In the genomic region with DNA sequence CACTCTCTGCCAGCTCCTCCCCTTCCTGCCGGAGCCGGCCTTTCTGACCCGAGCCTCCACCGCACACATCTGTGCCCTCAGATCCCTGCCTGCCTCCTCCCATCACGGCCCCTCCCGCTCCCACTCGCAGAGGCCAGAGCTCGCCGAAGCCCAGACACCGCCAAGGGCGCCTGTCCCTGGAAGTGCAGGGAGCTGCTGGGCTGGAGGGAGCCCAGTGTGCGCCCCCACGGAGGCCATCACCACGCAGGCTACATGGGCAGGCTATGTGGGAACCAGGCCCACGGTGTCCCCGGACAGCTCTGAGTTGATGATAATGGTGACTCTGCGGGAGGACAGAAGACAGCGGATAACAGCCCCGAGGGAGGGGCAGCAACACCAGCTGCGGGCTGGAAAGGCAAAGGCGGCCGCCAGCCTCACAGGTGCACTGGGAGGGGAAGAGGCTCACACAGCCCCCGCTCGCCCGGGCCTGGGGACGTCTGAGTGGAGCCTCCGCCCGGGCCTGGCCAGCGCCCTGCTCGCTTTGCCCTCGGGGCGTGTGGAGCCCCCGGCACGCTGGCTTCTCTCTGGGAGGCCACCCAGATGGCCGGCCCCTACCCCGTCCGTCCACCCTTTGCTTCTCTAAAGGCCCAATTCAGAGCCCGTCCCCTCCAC, we compare ENCODE assay signal across 22 cellular contexts.
DNase-seq lines count a peak whose midpoint lies in the region; TF ChIP-seq lines count a peak whose summit lies in the region.
"Had no signal": no experiment of that assay in that cellular context is flagged by ENCODE, and none has a peak within 500 bp of the region (broad histone marks: within the 10 kb centered on the region; RNA-seq: fewer than 3 reads in every experiment).

No MANE protein-coding gene starts in this region.

- DNase-seq in activated CD4-positive, alpha-beta memory T cell treated with anti-CD3 and anti-CD28 coated beads for 36 hours = peak; percentile 4
- no peak for DNase-seq in activated CD4-positive, alpha-beta memory T cell treated with anti-CD3 and anti-CD28 coated beads, Interleukin-2, amount 10 ng/mL, durations not matched to agents 7 days and 5 days
- DNase-seq in RPMI8226 = peak; percentile 47
- peak; percentile 85 for DNase-seq in mesenteric fat pad (ENCODE audit: low spot score)
- no peak for DNase-seq in medulla oblongata (ENCODE audit: extremely low spot score)
- no peak for DNase-seq in HEK293T (ENCODE audit: extremely low spot score)
- no peak for DNase-seq in activated CD4-positive, alpha-beta T cell treated with anti-CD3 and anti-CD28 coated beads for 4 hours
- DNase-seq: activated CD8-positive, alpha-beta memory T cell treated with anti-CD3 and anti-CD28 coated beads, Interleukin-2, amount 50 U/mL, for 4 hours; activated gamma-delta T cell treated with Interleukin-2 at 50 U/mL for 16 hours; DMS153; hypothalamus; NCI-H1417 treated with DMSO at 0.1 percent for 48 hours; NCI-H2171; NCI-H748 treated with DMSO at 0.1 percent for 48 hours; OCI-M1; stimulated activated CD4-positive, alpha-beta T cell treated with anti-CD3 and anti-CD28 coated beads, Interleukin-4, amount 100 ng/mL, for 1 hour; T1000 had no signal

- H3K9me3 Mint-ChIP-seq in activated CD4-positive, alpha-beta memory T cell treated with anti-CD3 and anti-CD28 coated beads for 36 hours = no peaks in the 10 kb centered on the region
- no peaks in the 10 kb centered on the region for H3K9me3 Mint-ChIP-seq in activated CD4-positive, alpha-beta memory T cell treated with anti-CD3 and anti-CD28 coated beads, Interleukin-2, amount 10 ng/mL, durations not matched to agents 7 days and 5 days

- H3K4me3 Mint-ChIP-seq in activated CD4-positive, alpha-beta memory T cell treated with anti-CD3 and anti-CD28 coated beads for 36 hours = no peak overlapping the region
- H3K4me3 Mint-ChIP-seq in activated CD4-positive, alpha-beta memory T cell treated with anti-CD3 and anti-CD28 coated beads, Interleukin-2, amount 10 ng/mL, durations not matched to agents 7 days and 5 days = no peak overlapping the region

- H3K27ac Mint-ChIP-seq in activated CD4-positive, alpha-beta memory T cell treated with anti-CD3 and anti-CD28 coated beads for 36 hours = no peak overlapping the region
- H3K27ac Mint-ChIP-seq in activated CD4-positive, alpha-beta memory T cell treated with anti-CD3 and anti-CD28 coated beads, Interleukin-2, amount 10 ng/mL, durations not matched to agents 7 days and 5 days = no peak overlapping the region

- H3K9me3 ChIP-seq in subcutaneous abdominal adipose tissue (ENCODE audit: control insufficient read depth in 5 of 5, low read length in 5 of 5) = peaks cover 0 to 5% (median 0%) of the 10 kb centered on the region in 5 donors
- H3K9me3 ChIP-seq: A549, ascending aorta, neutrophil had no signal

- no peaks in the 10 kb centered on the region for H3K4me1 Mint-ChIP-seq in activated CD4-positive, alpha-beta memory T cell treated with anti-CD3 and anti-CD28 coated beads for 36 hours (ENCODE audit: low read depth)
- H3K4me1 Mint-ChIP-seq in activated CD4-positive, alpha-beta memory T cell treated with anti-CD3 and anti-CD28 coated beads, Interleukin-2, amount 10 ng/mL, durations not matched to agents 7 days and 5 days = no peaks in the 10 kb centered on the region

- H3K4me3 ChIP-seq in subcutaneous abdominal adipose tissue (ENCODE audit: low read depth in 1 of 5, low read length in 5 of 5) = peak overlapping the region in 3 of 5 donors; percentile 4 to 48 (median 47)
- H3K4me3 ChIP-seq: A549, ascending aorta, SJSA1 had no signal

- H3K27ac ChIP-seq in subcutaneous abdominal adipose tissue (ENCODE audit: low read depth, low read length) = no peak overlapping the region
- H3K27ac ChIP-seq: A549, ascending aorta, neutrophil, SJSA1 had no signal

- H3K36me3 Mint-ChIP-seq in activated CD4-positive, alpha-beta memory T cell treated with anti-CD3 and anti-CD28 coated beads for 36 hours = no peaks in the 10 kb centered on the region
- no peaks in the 10 kb centered on the region for H3K36me3 Mint-ChIP-seq in activated CD4-positive, alpha-beta memory T cell treated with anti-CD3 and anti-CD28 coated beads, Interleukin-2, amount 10 ng/mL, durations not matched to agents 7 days and 5 days (ENCODE audit: low read depth)

- POLR2A ChIA-PET in activated CD4-positive, alpha-beta memory T cell treated with anti-CD3 and anti-CD28 coated beads for 36 hours (lab: Charles Lee) = no interaction called here
- POLR2A ChIA-PET in activated CD4-positive, alpha-beta memory T cell treated with anti-CD3 and anti-CD28 coated beads, Interleukin-2, amount 10 ng/mL, durations not matched to agents 7 days and 5 days (lab: Charles Lee) = no interaction called here
- POLR2A ChIA-PET in HEK293T (lab: Yijun Ruan, JAX) = no interaction called here

- H3K36me3 ChIP-seq in subcutaneous abdominal adipose tissue (ENCODE audit: control insufficient read depth in 5 of 5, insufficient read depth in 5 of 5, low read length in 5 of 5) = no peaks in the 10 kb centered on the region
- H3K36me3 ChIP-seq: ascending aorta, neutrophil, SJSA1 had no signal

- peaks cover 0 to 5% (median 0%) of the 10 kb centered on the region in 5 donors for H3K27me3 ChIP-seq in subcutaneous abdominal adipose tissue (ENCODE audit: control insufficient read depth in 5 of 5, insufficient read depth in 4 of 5, low read length in 5 of 5)
- H3K27me3 ChIP-seq: ascending aorta, SJSA1 had no signal

- H3K4me1 ChIP-seq in subcutaneous abdominal adipose tissue (ENCODE audit: control insufficient read depth in 5 of 5, insufficient read depth in 5 of 5, low read length in 5 of 5) = peaks cover 0 to 34% (median 15%) of the 10 kb centered on the region in 5 donors
- H3K4me1 ChIP-seq: A549, ascending aorta, SJSA1 had no signal

- intact Hi-C loops in activated CD4-positive, alpha-beta memory T cell treated with anti-CD3 and anti-CD28 coated beads for 36 hours (cut with micrococcal nuclease) = no loop called here

- H3K27me3 Mint-ChIP-seq in activated CD4-positive, alpha-beta memory T cell treated with anti-CD3 and anti-CD28 coated beads for 36 hours = peaks cover 3% of the 10 kb centered on the region
- no peaks in the 10 kb centered on the region for H3K27me3 Mint-ChIP-seq in activated CD4-positive, alpha-beta memory T cell treated with anti-CD3 and anti-CD28 coated beads, Interleukin-2, amount 10 ng/mL, durations not matched to agents 7 days and 5 days

- H3K9ac ChIP-seq in subcutaneous abdominal adipose tissue (ENCODE audit: low read length in 5 of 5) = peak overlapping the region in 1 of 5 donors; percentile 13

- CTCF ChIA-PET in activated CD4-positive, alpha-beta memory T cell treated with anti-CD3 and anti-CD28 coated beads for 36 hours (lab: Charles Lee) = no interaction called here
- CTCF ChIA-PET in activated CD4-positive, alpha-beta memory T cell treated with anti-CD3 and anti-CD28 coated beads, Interleukin-2, amount 10 ng/mL, durations not matched to agents 7 days and 5 days (lab: Charles Lee) = no interaction called here
- CTCF ChIA-PET in HEK293T (lab: Yijun Ruan, JAX) = no interaction called here

TF ChIP-seq in HEK293T, 16 proteins besides CTCF, POLR2A, EP300 and RAD21:
- TF ChIP-seq NFRKB (IDR thresholded peaks at IDR 0.05) (no peak), ELF4 (IDR thresholded peaks at IDR 0.05) (no peak), FOXA1 (IDR thresholded peaks at IDR 0.05) (no peak), CTBP1 (IDR thresholded peaks at IDR 0.05; ENCODE audit: borderline replicate concordance) (no peak), TARDBP (IDR thresholded peaks at IDR 0.05) (no peak), SP1 (IDR thresholded peaks at IDR 0.05) (no peak), LEF1 (IDR thresholded peaks at IDR 0.05; ENCODE audit: borderline replicate concordance) (no peak)
TF ChIP-seq in HEK293T: peak in this region for 0.

Comparison
In these comparisons a context has a peak if more than half of its experiments do, and no peak if none do; other contexts are left out.
1. DNase-seq: peak in activated CD4-positive, alpha-beta memory T cell treated with anti-CD3 and anti-CD28 coated beads for 36 hours (single experiment), RPMI8226 (single experiment) and mesenteric fat pad (single experiment); none in activated CD4-positive, alpha-beta memory T cell treated with anti-CD3 and anti-CD28 coated beads, Interleukin-2, amount 10 ng/mL, durations not matched to agents 7 days and 5 days (single experiment), medulla oblongata (single experiment), HEK293T (single experiment) and activated CD4-positive, alpha-beta T cell treated with anti-CD3 and anti-CD28 coated beads for 4 hours (0 of 2).